Comparison of ENCODE assay signal across 19 cellular contexts in genomic region chr18:35888329-35888728, GRCh38.
"Had no signal": no experiment of that assay in that cellular context is flagged by ENCODE, and none has a peak within 500 bp of the region (broad histone marks: within the 10 kb centered on the region; RNA-seq: fewer than 3 reads in every experiment).

No MANE protein-coding gene starts in this region.

- ATAC-seq: activated CD8-positive, alpha-beta memory T cell treated with anti-CD3 and anti-CD28 coated beads, Interleukin-2, amount 10 ng/mL, durations not matched to agents 7 days and 5 days; activated naive CD8-positive, alpha-beta T cell treated with anti-CD3 and anti-CD28 coated beads, Interleukin-2, amount 50 U/mL, for 24 hours; left ventricle myocardium superior; naive thymus-derived CD8-positive, alpha-beta T cell; stimulated activated naive B cell treated with anti-CD40 and anti-IgM and Interleukin-4, amounts not matched to agents 10 μg/mL and 1 μg/mL and 100 μg/mL, for 72 hours had no signal

- H3K27ac Mint-ChIP-seq: activated CD4-positive, alpha-beta memory T cell treated with anti-CD3 and anti-CD28 coated beads, Interleukin-2, amount 10 ng/mL, durations not matched to agents 7 days and 5 days; activated CD4-positive, alpha-beta T cell treated with anti-CD3 and anti-CD28 coated beads, Interleukin-2, amount 10 ng/mL, durations not matched to agents 24 days and 14 days; activated CD8-positive, alpha-beta memory T cell treated with anti-CD3 and anti-CD28 coated beads, Interleukin-2, amount 10 ng/mL, durations not matched to agents 7 days and 5 days; activated naive CD8-positive, alpha-beta T cell treated with anti-CD3 and anti-CD28 coated beads, Interleukin-2, amount 50 U/mL, for 24 hours; activated T-helper 1 cell treated with anti-CD3 and anti-CD28 coated beads, Interleukin-12 subunit alpha, Interleukin-12 subunit beta, Interleukin-2, Interleukin-4 antibody, amounts not matched to agents 30 ng/mL and 10 ng/mL and 1 ng/mL, durations not matched to agents 14 hours and 24 hours and 36 hours; mesothelial cell of epicardium; naive thymus-derived CD8-positive, alpha-beta T cell; stimulated activated naive B cell treated with anti-CD40 and anti-IgM and Interleukin-4, amounts not matched to agents 10 μg/mL and 1 μg/mL and 100 μg/mL, for 72 hours had no signal

- H3K4me3 Mint-ChIP-seq: activated CD4-positive, alpha-beta memory T cell treated with anti-CD3 and anti-CD28 coated beads, Interleukin-2, amount 10 ng/mL, durations not matched to agents 7 days and 5 days; activated CD4-positive, alpha-beta T cell treated with anti-CD3 and anti-CD28 coated beads, Interleukin-2, amount 10 ng/mL, durations not matched to agents 24 days and 14 days; activated CD8-positive, alpha-beta memory T cell treated with anti-CD3 and anti-CD28 coated beads, Interleukin-2, amount 10 ng/mL, durations not matched to agents 7 days and 5 days; activated naive CD8-positive, alpha-beta T cell treated with anti-CD3 and anti-CD28 coated beads, Interleukin-2, amount 50 U/mL, for 24 hours; activated T-helper 1 cell treated with anti-CD3 and anti-CD28 coated beads, Interleukin-12 subunit alpha, Interleukin-12 subunit beta, Interleukin-2, Interleukin-4 antibody, amounts not matched to agents 30 ng/mL and 10 ng/mL and 1 ng/mL, durations not matched to agents 14 hours and 24 hours and 36 hours; mesothelial cell of epicardium; naive thymus-derived CD8-positive, alpha-beta T cell; stimulated activated naive B cell treated with anti-CD40 and anti-IgM and Interleukin-4, amounts not matched to agents 10 μg/mL and 1 μg/mL and 100 μg/mL, for 72 hours had no signal

- H3K4me1 Mint-ChIP-seq: activated CD4-positive, alpha-beta memory T cell treated with anti-CD3 and anti-CD28 coated beads, Interleukin-2, amount 10 ng/mL, durations not matched to agents 7 days and 5 days; activated CD4-positive, alpha-beta T cell treated with anti-CD3 and anti-CD28 coated beads, Interleukin-2, amount 10 ng/mL, durations not matched to agents 24 days and 14 days; activated CD8-positive, alpha-beta memory T cell treated with anti-CD3 and anti-CD28 coated beads, Interleukin-2, amount 10 ng/mL, durations not matched to agents 7 days and 5 days; activated naive CD8-positive, alpha-beta T cell treated with anti-CD3 and anti-CD28 coated beads, Interleukin-2, amount 50 U/mL, for 24 hours; naive thymus-derived CD8-positive, alpha-beta T cell had no signal

- H3K9me3 Mint-ChIP-seq: activated CD4-positive, alpha-beta memory T cell treated with anti-CD3 and anti-CD28 coated beads, Interleukin-2, amount 10 ng/mL, durations not matched to agents 7 days and 5 days; activated CD4-positive, alpha-beta T cell treated with anti-CD3 and anti-CD28 coated beads, Interleukin-2, amount 10 ng/mL, durations not matched to agents 24 days and 14 days; activated T-helper 1 cell treated with anti-CD3 and anti-CD28 coated beads, Interleukin-12 subunit alpha, Interleukin-12 subunit beta, Interleukin-2, Interleukin-4 antibody, amounts not matched to agents 30 ng/mL and 10 ng/mL and 1 ng/mL, durations not matched to agents 14 hours and 24 hours and 36 hours had no signal

- DNase-seq: activated CD4-positive, alpha-beta memory T cell treated with anti-CD3 and anti-CD28 coated beads, Interleukin-2, amount 10 ng/mL, durations not matched to agents 7 days and 5 days; activated CD4-positive, alpha-beta T cell treated with anti-CD3 and anti-CD28 coated beads, Interleukin-2, amount 10 ng/mL, durations not matched to agents 24 days and 14 days; activated CD4-positive, CD25-positive, alpha-beta regulatory T cell; activated CD8-positive, alpha-beta memory T cell treated with anti-CD3 and anti-CD28 coated beads, Interleukin-2, amount 10 ng/mL, durations not matched to agents 7 days and 5 days; activated gamma-delta T cell; activated naive CD4-positive, alpha-beta T cell treated with anti-CD3 and anti-CD28 coated beads, Interleukin-2, amount 50 U/mL, for 16 hours; activated naive CD8-positive, alpha-beta T cell treated with anti-CD3 and anti-CD28 coated beads, Interleukin-2, amount 50 U/mL, for 24 hours; erythroblast; foreskin melanocyte; left ventricle myocardium superior; mammary epithelial cell; naive thymus-derived CD8-positive, alpha-beta T cell; retina; sigmoid colon; stimulated activated CD4-positive, alpha-beta T cell treated with anti-CD3 and anti-CD28 coated beads, Interleukin-15, amount 100 ng/mL, for 24 hours; stimulated activated naive B cell treated with anti-CD40 and anti-IgM and Interleukin-4, amounts not matched to agents 10 μg/mL and 1 μg/mL and 100 μg/mL, for 72 hours; transverse colon had no signal

- H3K36me3 Mint-ChIP-seq: activated CD8-positive, alpha-beta memory T cell treated with anti-CD3 and anti-CD28 coated beads, Interleukin-2, amount 10 ng/mL, durations not matched to agents 7 days and 5 days; mesothelial cell of epicardium; stimulated activated naive B cell treated with anti-CD40 and anti-IgM and Interleukin-4, amounts not matched to agents 10 μg/mL and 1 μg/mL and 100 μg/mL, for 72 hours had no signal
